Comparison of ENCODE assay signal across 19 cellular contexts in the genomic region with DNA sequence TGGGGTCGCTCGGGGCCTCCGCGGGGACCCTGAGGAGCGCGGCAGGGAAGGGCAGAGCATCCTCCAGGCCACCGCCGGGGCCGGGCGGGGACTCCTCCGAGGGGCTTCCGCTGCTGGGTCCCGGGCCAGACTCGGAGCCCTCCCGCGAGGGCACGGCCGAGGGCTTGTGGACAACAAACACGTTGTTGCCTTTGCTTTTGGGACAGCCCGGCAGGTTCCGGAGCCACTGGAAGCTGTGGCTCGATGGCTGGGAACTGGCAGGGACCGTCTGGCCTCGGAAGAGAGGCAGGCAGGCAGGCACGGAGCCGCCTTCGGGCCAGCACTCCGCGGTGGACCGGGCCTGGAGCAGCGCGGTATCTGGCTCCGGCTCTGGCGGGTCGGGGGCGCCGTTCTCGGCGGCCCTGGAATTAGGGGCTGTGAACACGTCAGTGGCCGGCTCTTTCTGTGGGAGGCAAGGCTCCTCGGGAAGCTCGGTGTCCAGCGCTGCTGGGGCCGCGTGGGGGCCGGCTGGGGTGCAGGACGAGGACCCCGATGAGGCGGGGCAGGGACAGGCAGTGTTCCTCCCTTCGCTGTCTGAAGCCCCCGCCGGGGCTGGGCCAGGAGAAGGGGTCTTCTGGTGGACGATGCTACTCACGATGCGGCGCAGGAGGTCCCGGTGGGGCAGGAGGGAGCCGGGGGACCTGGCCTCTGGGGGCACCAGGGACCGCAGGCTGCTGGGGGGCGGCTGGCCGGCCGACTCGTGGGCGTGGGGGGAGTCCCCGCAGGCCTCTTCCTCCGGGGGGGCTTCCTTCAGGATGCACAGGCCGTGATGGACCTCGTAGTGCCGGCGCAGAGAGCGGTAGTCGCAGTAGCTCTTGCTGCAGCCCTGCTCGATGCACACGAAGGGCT. TPM values are rescaled to one million over a fixed set of nuclear protein-coding genes. Genes with fewer than 3 reads are reported as not detected.
DNase-seq lines count a peak whose midpoint lies in the region; ATAC-seq, FAIRE-seq and TF ChIP-seq lines count a peak whose summit lies in the region.
"Had no signal": no experiment of that assay in that cellular context is flagged by ENCODE, and none has a peak within 500 bp of the region (broad histone marks: within the 10 kb centered on the region; RNA-seq: fewer than 3 reads in every experiment).

No MANE protein-coding gene starts in this region.

- TF ChIP-seq CTCF in astrocyte (IDR thresholded peaks at IDR 0.05; ENCODE audit: insufficient read depth, low read depth, low read length) (no peak), stomach (IDR thresholded peaks at IDR 0.05) (no peak), tibial artery (IDR thresholded peaks at IDR 0.05) (no peak), Calu3 (IDR thresholded peaks at IDR 0.05; ENCODE audit: unreplicated experiment) (no peak)

- no peaks in the 10 kb centered on the region for H3K79me2 ChIP-seq in astrocyte (ENCODE audit: insufficient read depth, low read length)

- no peak overlapping the region for H3K4me3 Mint-ChIP-seq in activated naive CD8-positive, alpha-beta T cell treated with anti-CD3 and anti-CD28 coated beads for 36 hours
- H3K4me3 Mint-ChIP-seq in activated naive CD8-positive, alpha-beta T cell treated with anti-CD3 and anti-CD28 coated beads, Interleukin-2, amount 50 U/mL, for 24 hours = no peak overlapping the region
- H3K4me3 Mint-ChIP-seq in astrocyte (ENCODE audit: unreplicated experiment) (no peak overlapping the region), Calu3 (ENCODE audit: low read depth, unreplicated experiment) (no peak overlapping the region)
- H3K4me3 Mint-ChIP-seq: activated CD4-positive, alpha-beta memory T cell treated with anti-CD3 and anti-CD28 coated beads, Interleukin-2, amount 10 ng/mL, durations not matched to agents 7 days and 5 days had no signal

- CTCF ChIA-PET in Calu3 (lab: Charles Lee) = no interaction called here

- no peak for FAIRE-seq in astrocyte (lab: Jason Lieb, UNC)
- FAIRE-seq: keratinocyte had no signal

- ATAC-seq in activated naive CD8-positive, alpha-beta T cell treated with anti-CD3 and anti-CD28 coated beads, Interleukin-2, amount 50 U/mL, for 24 hours = no peak
- ATAC-seq in left lobe of liver = peak; percentile 49

- no peak for TF ChIP-seq EP300 in stomach (IDR thresholded peaks at IDR 0.05)

- peaks cover 17% of the 10 kb centered on the region for H3K4me1 Mint-ChIP-seq in activated naive CD8-positive, alpha-beta T cell treated with anti-CD3 and anti-CD28 coated beads for 36 hours
- peaks cover 16% of the 10 kb centered on the region for H3K4me1 Mint-ChIP-seq in activated naive CD8-positive, alpha-beta T cell treated with anti-CD3 and anti-CD28 coated beads, Interleukin-2, amount 50 U/mL, for 24 hours
- peaks cover 6% of the 10 kb centered on the region for H3K4me1 Mint-ChIP-seq in astrocyte (ENCODE audit: low read depth, unreplicated experiment)
- no peaks in the 10 kb centered on the region for H3K4me1 Mint-ChIP-seq in Calu3 (ENCODE audit: low read depth, unreplicated experiment)
- H3K4me1 Mint-ChIP-seq: IgD-negative memory B cell had no signal

- peak overlapping the region; percentile 63 for H3K4me2 ChIP-seq in astrocyte (ENCODE audit: low read length)

- H3K4me3 ChIP-seq in astrocyte (ENCODE audit: insufficient read depth, low read depth, low read length) (peak overlapping the region; percentile 5), stomach (peak overlapping the region; percentile 10 to 30 (median 22)), tibial artery (peak overlapping the region in 1 of 2 donors; percentile 8)
- H3K4me3 ChIP-seq: SJCRH30 had no signal

- H3K27me3 Mint-ChIP-seq in activated naive CD8-positive, alpha-beta T cell treated with anti-CD3 and anti-CD28 coated beads for 36 hours = peaks cover 16% of the 10 kb centered on the region
- H3K27me3 Mint-ChIP-seq in activated naive CD8-positive, alpha-beta T cell treated with anti-CD3 and anti-CD28 coated beads, Interleukin-2, amount 50 U/mL, for 24 hours = peaks cover 8% of the 10 kb centered on the region
- peaks cover 6% of the 10 kb centered on the region for H3K27me3 Mint-ChIP-seq in astrocyte (ENCODE audit: low read depth, unreplicated experiment)
- no peaks in the 10 kb centered on the region for H3K27me3 Mint-ChIP-seq in Calu3 (ENCODE audit: unreplicated experiment)

- H3K36me3 ChIP-seq in astrocyte (ENCODE audit: insufficient read depth, low read length) = no peaks in the 10 kb centered on the region
- H3K36me3 ChIP-seq in stomach = no peaks in the 10 kb centered on the region
- no peaks in the 10 kb centered on the region for H3K36me3 ChIP-seq in tibial artery
- H3K36me3 ChIP-seq: prostate gland, SJCRH30 had no signal

- TF ChIP-seq POLR2A in stomach (IDR thresholded peaks at IDR 0.05) = no peak

- H3K9ac ChIP-seq in astrocyte (ENCODE audit: low read length) = no peak overlapping the region

- no peaks in the 10 kb centered on the region for H4K20me1 ChIP-seq in astrocyte (ENCODE audit: insufficient read depth, low read length)

- peak overlapping the region; percentile 69 for H2AFZ ChIP-seq in astrocyte (ENCODE audit: low read depth, low read length)

- H3K9me3 Mint-ChIP-seq in activated naive CD8-positive, alpha-beta T cell treated with anti-CD3 and anti-CD28 coated beads for 36 hours = no peaks in the 10 kb centered on the region
- no peaks in the 10 kb centered on the region for H3K9me3 Mint-ChIP-seq in activated naive CD8-positive, alpha-beta T cell treated with anti-CD3 and anti-CD28 coated beads, Interleukin-2, amount 50 U/mL, for 24 hours
- H3K9me3 Mint-ChIP-seq in astrocyte (ENCODE audit: unreplicated experiment) (no peaks in the 10 kb centered on the region), Calu3 (ENCODE audit: low read depth, unreplicated experiment) (no peaks in the 10 kb centered on the region)
- H3K9me3 Mint-ChIP-seq: activated CD4-positive, alpha-beta memory T cell treated with anti-CD3 and anti-CD28 coated beads, Interleukin-2, amount 10 ng/mL, durations not matched to agents 7 days and 5 days had no signal

- WGBS in stomach, 5 donors = 20 to 69% (median 29%) methylated on average over 7 to 75 of the region's 75 CpGs

- H3K27me3 ChIP-seq in astrocyte (ENCODE audit: insufficient read depth, low read length) (peaks cover 19% of the 10 kb centered on the region), stomach (peaks cover 5 to 43% (median 19%) of the 10 kb centered on the region in 3 donors), tibial artery (peaks cover 0 to 47% of the 10 kb centered on the region in 2 donors)

- intact Hi-C loops in stomach (cut with DNase I; ENCODE audit: low total_unique reads) (no loop called here), tibial artery (cut with DNase I; ENCODE audit: low total_unique reads) (no loop called here), Calu3 (cut with micrococcal nuclease; ENCODE audit: unreplicated experiment) (no loop called here)

- peak; percentile 14 for DNase-seq in activated naive CD8-positive, alpha-beta T cell treated with anti-CD3 and anti-CD28 coated beads for 36 hours
- DNase-seq in activated naive CD8-positive, alpha-beta T cell treated with anti-CD3 and anti-CD28 coated beads, Interleukin-2, amount 50 U/mL, for 24 hours = no peak
- no peak for DNase-seq in astrocyte (ENCODE audit: low read depth)
- DNase-seq in left lobe of liver (ENCODE audit: low spot score) = no peak
- DNase-seq in stomach = no peak
- no peak for DNase-seq in tibial artery
- no peak for DNase-seq in Calu3
- no peak for DNase-seq in foreskin melanocyte
- DNase-seq: activated CD4-positive, alpha-beta memory T cell treated with anti-CD3 and anti-CD28 coated beads, Interleukin-2, amount 10 ng/mL, durations not matched to agents 7 days and 5 days; activated gamma-delta T cell treated with Interleukin-2 at 50 U/mL for 16 hours; HCEC 1CT; NCI-H1092 treated with DMSO at 0.1 percent for 48 hours; NCI-H345; SJCRH30; stimulated activated CD8-positive, alpha-beta memory T cell treated with anti-CD3 and anti-CD28 coated beads, Interleukin-4, amount 100 ng/mL, for 48 hours had no signal

- H3K4me1 ChIP-seq in astrocyte (ENCODE audit: insufficient read depth, low read length) (no peaks in the 10 kb centered on the region), stomach (peaks cover 7 to 18% (median 10%) of the 10 kb centered on the region in 4 donors), tibial artery (peaks cover 0 to 11% (median 8%) of the 10 kb centered on the region in 4 donors)
- H3K4me1 ChIP-seq: prostate gland, SJCRH30 had no signal

- no peak overlapping the region for H3K27ac ChIP-seq in astrocyte (ENCODE audit: low read depth, low read length)
- H3K27ac ChIP-seq in stomach = no peak overlapping the region
- H3K27ac ChIP-seq in tibial artery = no peak overlapping the region
- H3K27ac ChIP-seq: prostate gland, SJCRH30 had no signal

- H3K36me3 Mint-ChIP-seq in activated naive CD8-positive, alpha-beta T cell treated with anti-CD3 and anti-CD28 coated beads for 36 hours = no peaks in the 10 kb centered on the region
- H3K36me3 Mint-ChIP-seq in activated naive CD8-positive, alpha-beta T cell treated with anti-CD3 and anti-CD28 coated beads, Interleukin-2, amount 50 U/mL, for 24 hours (ENCODE audit: low read depth) = no peaks in the 10 kb centered on the region
- H3K36me3 Mint-ChIP-seq in astrocyte (ENCODE audit: low read depth, unreplicated experiment) (no peaks in the 10 kb centered on the region), Calu3 (ENCODE audit: insufficient read depth, unreplicated experiment) (no peaks in the 10 kb centered on the region)
- H3K36me3 Mint-ChIP-seq: IgD-negative memory B cell had no signal

- H3K9me3 ChIP-seq in astrocyte (ENCODE audit: insufficient read depth, low read depth, low read length) (no peaks in the 10 kb centered on the region), stomach (no peaks in the 10 kb centered on the region), tibial artery (no peaks in the 10 kb centered on the region)
- H3K9me3 ChIP-seq: prostate gland, SJCRH30 had no signal

- H3K27ac Mint-ChIP-seq in activated naive CD8-positive, alpha-beta T cell treated with anti-CD3 and anti-CD28 coated beads for 36 hours = no peak overlapping the region
- no peak overlapping the region for H3K27ac Mint-ChIP-seq in activated naive CD8-positive, alpha-beta T cell treated with anti-CD3 and anti-CD28 coated beads, Interleukin-2, amount 50 U/mL, for 24 hours
- H3K27ac Mint-ChIP-seq in astrocyte (ENCODE audit: unreplicated experiment) (no peak overlapping the region), Calu3 (ENCODE audit: unreplicated experiment) (no peak overlapping the region)
- H3K27ac Mint-ChIP-seq: activated CD4-positive, alpha-beta memory T cell treated with anti-CD3 and anti-CD28 coated beads, Interleukin-2, amount 10 ng/mL, durations not matched to agents 7 days and 5 days had no signal

- no TSS peak for BruUV-seq in Calu3 (replicated peaks; lab: Mats Ljungman, UMichigan)

RNA-seq across cellular contexts. Expression of gene ZNF541, which starts 27.6 kb away (rescaled TPM):
- total RNA-seq in activated naive CD8-positive, alpha-beta T cell treated with anti-CD3 and anti-CD28 coated beads for 36 hours = under 1 TPM; 0.19 to 0.22 TPM
- total RNA-seq in astrocyte = not detected in 2 replicates
- total RNA-seq in left lobe of liver = 0.08 TPM
- under 1 TPM in 1 of 5 donors, not detected in 4; 0.18 TPM for total RNA-seq in stomach
- under 1 TPM in 2 of 3 donors, not detected in 1; 0.08 to 0.19 TPM for polyA plus RNA-seq in stomach
- total RNA-seq in Calu3 (2022) = not detected in 2 replicates
- total RNA-seq: A673, SJCRH30 had no signal
- polyA plus RNA-seq: IgD-negative memory B cell, keratinocyte had no signal

RNA-seq across cellular contexts. Expression of gene NAPA, which starts 30.4 kb away (rescaled TPM):
- 10 to 100 TPM; 65.6 to 69.2 TPM for total RNA-seq in activated naive CD8-positive, alpha-beta T cell treated with anti-CD3 and anti-CD28 coated beads for 36 hours
- total RNA-seq in astrocyte (122 and 132 TPM in 2 replicates), left lobe of liver (96.3 TPM), stomach (100 to 1,000 TPM in 3 of 5 donors, 10 to 100 TPM in 2; 46.1 to 170 (median 139) TPM), Calu3 (2022) (158 and 181 TPM in 2 replicates)
- 100 to 1,000 TPM in 2 of 3 donors, 10 to 100 TPM in 1; 91.1 to 107 (median 105) TPM for polyA plus RNA-seq in stomach
